In the genomic region with DNA sequence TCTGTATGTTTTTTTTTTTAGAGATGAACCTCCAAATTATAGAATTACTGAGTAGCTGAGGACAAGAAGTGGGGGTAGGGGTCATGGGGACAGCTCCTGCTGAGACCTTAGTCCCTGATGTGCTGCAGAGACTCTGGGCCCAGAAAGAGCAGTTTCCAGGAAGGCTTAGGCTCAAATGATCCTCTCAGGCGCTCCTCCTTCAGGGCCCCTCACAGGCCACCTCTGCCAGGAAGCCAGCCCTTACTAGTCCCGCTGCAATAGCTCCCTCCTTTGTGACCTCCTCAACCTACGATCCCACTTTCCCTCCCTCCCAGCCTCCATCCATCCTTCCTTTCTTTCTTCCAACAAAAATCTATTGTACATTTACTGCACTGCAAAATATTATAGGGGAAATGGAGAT, we compare ENCODE assay signal across 16 cellular contexts. TPM values are rescaled to one million over a fixed set of nuclear protein-coding genes. Genes with fewer than 3 reads are reported as not detected.
DNase-seq lines count a peak whose midpoint lies in the region; ATAC-seq and TF ChIP-seq lines count a peak whose summit lies in the region.
"Had no signal": no experiment of that assay in that cellular context is flagged by ENCODE, and none has a peak within 500 bp of the region (broad histone marks: within the 10 kb centered on the region; RNA-seq: fewer than 3 reads in every experiment).

No MANE protein-coding gene starts in this region.

- no peaks in the 10 kb centered on the region for H3K9me3 ChIP-seq in thoracic aorta
- H3K9me3 ChIP-seq: SK-N-SH had no signal

- no peaks in the 10 kb centered on the region for H4K20me1 ChIP-seq in GM23338 (replicated peaks; ENCODE audit: insufficient read depth)

- in situ Hi-C loops in SK-MEL-5 (cut with HindIII; ENCODE audit: low pct_unique_long_range_greater_than_20kb, low sequenced_read_pairs) = no loop called here

- H3K9me3 Mint-ChIP-seq in GM23338 = no peaks in the 10 kb centered on the region; the same call in 2 of the 3 replicates
- peaks cover 2% of the 10 kb centered on the region for H3K9me3 Mint-ChIP-seq in nephron
- no peaks in the 10 kb centered on the region for H3K9me3 Mint-ChIP-seq in activated CD8-positive, alpha-beta memory T cell treated with anti-CD3 and anti-CD28 coated beads, Interleukin-2, amount 10 ng/mL, durations not matched to agents 7 days and 5 days (ENCODE audit: low read depth)
- H3K9me3 Mint-ChIP-seq: CD8-positive, alpha-beta memory T cell had no signal

- H3K27ac ChIP-seq in GM23338 (ENCODE audit: low read depth) (no peak overlapping the region), thoracic aorta (peak overlapping the region; percentile 59 to 95)

- H3K27ac Mint-ChIP-seq in GM23338 (no peak overlapping the region), nephron (peak overlapping the region; percentile 60 to 87 (median 86))
- no peak overlapping the region for H3K27ac Mint-ChIP-seq in activated CD8-positive, alpha-beta memory T cell treated with anti-CD3 and anti-CD28 coated beads, Interleukin-2, amount 10 ng/mL, durations not matched to agents 7 days and 5 days

- H3K4me3 Mint-ChIP-seq in GM23338 = no peak overlapping the region; the same call in 2 of the 3 replicates
- peak overlapping the region in 1 of 3 experiments; percentile 19 for H3K4me3 Mint-ChIP-seq in nephron
- H3K4me3 Mint-ChIP-seq in activated CD8-positive, alpha-beta memory T cell treated with anti-CD3 and anti-CD28 coated beads, Interleukin-2, amount 10 ng/mL, durations not matched to agents 7 days and 5 days = no peak overlapping the region
- H3K4me3 Mint-ChIP-seq: CD8-positive, alpha-beta memory T cell had no signal

- H3K4me3 ChIP-seq in GM23338 (no peak overlapping the region), thoracic aorta (no peak overlapping the region)

- H2AFZ ChIP-seq in GM23338 = peak overlapping the region; percentile 93; the same call in 1 of the 2 replicates

- no peaks in the 10 kb centered on the region for H3K4me1 ChIP-seq in GM23338 (ENCODE audit: insufficient read depth)
- peaks cover 45 to 84% of the 10 kb centered on the region in 2 donors for H3K4me1 ChIP-seq in thoracic aorta (ENCODE audit: control insufficient read depth in 1 of 2, low read depth in 2 of 2)

- H3K27me3 ChIP-seq in GM23338 (ENCODE audit: insufficient read depth) = no peaks in the 10 kb centered on the region
- no peaks in the 10 kb centered on the region for H3K27me3 ChIP-seq in thoracic aorta (replicated peaks; ENCODE audit: insufficient read depth)

- H3K27me3 Mint-ChIP-seq in GM23338 (ENCODE audit: insufficient read depth, low read depth, poor library complexity) (peaks cover 6% of the 10 kb centered on the region), nephron (ENCODE audit: low read depth) (peaks cover 4% of the 10 kb centered on the region)
- no peaks in the 10 kb centered on the region for H3K27me3 Mint-ChIP-seq in activated CD8-positive, alpha-beta memory T cell treated with anti-CD3 and anti-CD28 coated beads, Interleukin-2, amount 10 ng/mL, durations not matched to agents 7 days and 5 days
- H3K27me3 Mint-ChIP-seq: CD8-positive, alpha-beta memory T cell had no signal

- ATAC-seq in GM23338 (peak; percentile 68), thoracic aorta (ENCODE audit: insufficient number of reproducible peaks, low FRiP score, low read depth) (no peak)
- no peak for ATAC-seq in activated CD8-positive, alpha-beta memory T cell treated with anti-CD3 and anti-CD28 coated beads, Interleukin-2, amount 10 ng/mL, durations not matched to agents 7 days and 5 days

- no peak for TF ChIP-seq CTCF in GM23338 (conservative IDR thresholded peaks at IDR 0.05; ENCODE audit: low read depth in 2 of 2)
- TF ChIP-seq CTCF in nephron (IDR thresholded peaks at IDR 0.05; ENCODE audit: unreplicated experiment in 3 of 3) = no peak
- TF ChIP-seq CTCF in thoracic aorta (IDR thresholded peaks at IDR 0.05) = no peak

- peaks cover 10% of the 10 kb centered on the region for H3K4me1 Mint-ChIP-seq in GM23338
- peaks cover 50% of the 10 kb centered on the region for H3K4me1 Mint-ChIP-seq in nephron
- peaks cover 16% of the 10 kb centered on the region for H3K4me1 Mint-ChIP-seq in activated CD8-positive, alpha-beta memory T cell treated with anti-CD3 and anti-CD28 coated beads, Interleukin-2, amount 10 ng/mL, durations not matched to agents 7 days and 5 days
- H3K4me1 Mint-ChIP-seq: CD8-positive, alpha-beta memory T cell had no signal

- H3K36me3 Mint-ChIP-seq in GM23338 (ENCODE audit: low read depth) (no peaks in the 10 kb centered on the region), nephron (ENCODE audit: low read depth) (no peaks in the 10 kb centered on the region)
- no peaks in the 10 kb centered on the region for H3K36me3 Mint-ChIP-seq in activated CD8-positive, alpha-beta memory T cell treated with anti-CD3 and anti-CD28 coated beads, Interleukin-2, amount 10 ng/mL, durations not matched to agents 7 days and 5 days
- H3K36me3 Mint-ChIP-seq: CD8-positive, alpha-beta memory T cell had no signal

- H3K4me2 ChIP-seq in GM23338 = no peak overlapping the region
- H3K4me2 ChIP-seq: SK-N-SH had no signal

- CTCF ChIA-PET in activated CD8-positive, alpha-beta memory T cell treated with anti-CD3 and anti-CD28 coated beads, Interleukin-2, amount 10 ng/mL, durations not matched to agents 7 days and 5 days (lab: Charles Lee) = interaction anchor here (1.5 kb wide), 1 partner anchor 19 kb away, joined by 5 read pairs; no protein-coding TSS in a partner anchor

- H3K79me2 ChIP-seq in GM23338 (replicated peaks; ENCODE audit: insufficient read depth) = no peaks in the 10 kb centered on the region

- no peaks in the 10 kb centered on the region for H3F3A ChIP-seq in GM23338 (replicated peaks; ENCODE audit: low read depth)

- no peaks in the 10 kb centered on the region for H3K9me2 ChIP-seq in GM23338 (ENCODE audit: insufficient read depth)
- H3K9me2 ChIP-seq: SK-N-SH had no signal

- DNase-seq in GM23338 (ENCODE audit: low spot score) (peak; percentile 34), SK-MEL-5 (ENCODE audit: low read depth, low spot score) (peak; percentile 5), thoracic aorta (ENCODE audit: low spot score) (no peak), COLO668 (lab: John Stamatoyannopoulos, UW; ENCODE audit: unreplicated experiment) (no peak)
- DNase-seq in activated CD8-positive, alpha-beta memory T cell treated with anti-CD3 and anti-CD28 coated beads, Interleukin-2, amount 10 ng/mL, durations not matched to agents 7 days and 5 days = no peak
- no peak for DNase-seq in activated naive CD4-positive, alpha-beta T cell treated with Interleukin-2 at 50 U/mL for 16 hours
- DNase-seq: ACHN; C1 segment of cervical spinal cord; CD8-positive, alpha-beta memory T cell; HCEC 1CT; NCI-H1105; NCI-H446 treated with DMSO at 0.1 percent for 48 hours; NK-92 treated with Interleukin-12 subunit alpha and Interleukin-12 subunit beta, amount 100 ng/mL, for 24 hours; Right ventricle myocardium superior; SK-N-SH had no signal

- H3K36me3 ChIP-seq in GM23338 (ENCODE audit: insufficient read depth) (no peaks in the 10 kb centered on the region), thoracic aorta (no peaks in the 10 kb centered on the region)

TF ChIP-seq in GM23338, 12 proteins besides CTCF, POLR2A, EP300 and RAD21:
- TF ChIP-seq EZH2phosphoT487 (IDR thresholded peaks at IDR 0.05; ENCODE audit: unreplicated experiment) = no peak
- TF ChIP-seq STAT1 (IDR thresholded peaks at IDR 0.05; ENCODE audit: unreplicated experiment) = no peak
- TF ChIP-seq JUNB (IDR thresholded peaks at IDR 0.05; ENCODE audit: unreplicated experiment) = no peak
- TF ChIP-seq, protein P1, sequence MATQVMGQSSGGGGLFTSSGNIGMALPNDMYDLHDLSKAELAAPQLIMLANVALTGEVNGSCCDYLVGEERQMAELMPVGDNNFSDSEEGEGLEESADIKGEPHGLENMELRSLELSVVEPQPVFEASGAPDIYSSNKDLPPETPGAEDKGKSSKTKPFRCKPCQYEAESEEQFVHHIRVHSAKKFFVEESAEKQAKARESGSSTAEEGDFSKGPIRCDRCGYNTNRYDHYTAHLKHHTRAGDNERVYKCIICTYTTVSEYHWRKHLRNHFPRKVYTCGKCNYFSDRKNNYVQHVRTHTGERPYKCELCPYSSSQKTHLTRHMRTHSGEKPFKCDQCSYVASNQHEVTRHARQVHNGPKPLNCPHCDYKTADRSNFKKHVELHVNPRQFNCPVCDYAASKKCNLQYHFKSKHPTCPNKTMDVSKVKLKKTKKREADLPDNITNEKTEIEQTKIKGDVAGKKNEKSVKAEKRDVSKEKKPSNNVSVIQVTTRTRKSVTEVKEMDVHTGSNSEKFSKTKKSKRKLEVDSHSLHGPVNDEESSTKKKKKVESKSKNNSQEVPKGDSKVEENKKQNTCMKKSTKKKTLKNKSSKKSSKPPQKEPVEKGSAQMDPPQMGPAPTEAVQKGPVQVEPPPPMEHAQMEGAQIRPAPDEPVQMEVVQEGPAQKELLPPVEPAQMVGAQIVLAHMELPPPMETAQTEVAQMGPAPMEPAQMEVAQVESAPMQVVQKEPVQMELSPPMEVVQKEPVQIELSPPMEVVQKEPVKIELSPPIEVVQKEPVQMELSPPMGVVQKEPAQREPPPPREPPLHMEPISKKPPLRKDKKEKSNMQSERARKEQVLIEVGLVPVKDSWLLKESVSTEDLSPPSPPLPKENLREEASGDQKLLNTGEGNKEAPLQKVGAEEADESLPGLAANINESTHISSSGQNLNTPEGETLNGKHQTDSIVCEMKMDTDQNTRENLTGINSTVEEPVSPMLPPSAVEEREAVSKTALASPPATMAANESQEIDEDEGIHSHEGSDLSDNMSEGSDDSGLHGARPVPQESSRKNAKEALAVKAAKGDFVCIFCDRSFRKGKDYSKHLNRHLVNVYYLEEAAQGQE (IDR thresholded peaks at IDR 0.05; ENCODE audit: unreplicated experiment) = no peak
- TF ChIP-seq CREB1 (CRISPR knock-in tag; IDR thresholded peaks at IDR 0.05; ENCODE audit: low read depth) = no peak
- TF ChIP-seq ZNF114 (CRISPR knock-in tag; IDR thresholded peaks at IDR 0.05) = no peak

RNA-seq across cellular contexts. Expression of a gene that starts 24.6 kb away (rescaled TPM):
- total RNA-seq in GM23338 (2014; rRNA removed; shearing (Covaris generic)) = not detected in 2 replicates
- polyA plus RNA-seq in GM23338 (2016; fragmentation: Nextera tagmentation; extraction: Ambion mirVana) = not detected in 2 replicates
- not detected in 2 replicates for total RNA-seq in SK-MEL-5 (2014; rRNA removed; shearing (Covaris generic))
- polyA plus RNA-seq in SK-MEL-5 (2015; cell fraction: cytosol; rRNA removed) = not detected in 2 replicates
- polyA plus RNA-seq in SK-MEL-5 (2015; cell fraction: nucleus; rRNA removed) = not detected in 2 replicates
- total RNA-seq in thoracic aorta = 1 to 10 TPM in 1 of 2 donors, under 1 TPM in 1; 0.41 to 1.6 TPM
- total RNA-seq in activated CD8-positive, alpha-beta memory T cell treated with anti-CD3 and anti-CD28 coated beads, Interleukin-2, amount 10 ng/mL, durations not matched to agents 7 days and 5 days = not detected
- total RNA-seq: CD8-positive, alpha-beta memory T cell had no signal
- polyA plus RNA-seq: CD8-positive, alpha-beta memory T cell; SK-N-SH had no signal

Comparison
In these comparisons a context has a peak if more than half of its experiments do, and no peak if none do; other contexts are left out.
1. DNase-seq: peak in GM23338 (single experiment) and SK-MEL-5 (single experiment); none in thoracic aorta (single experiment), activated CD8-positive, alpha-beta memory T cell treated with anti-CD3 and anti-CD28 coated beads, Interleukin-2, amount 10 ng/mL, durations not matched to agents 7 days and 5 days (single experiment), COLO668 (single experiment) and activated naive CD4-positive, alpha-beta T cell treated with Interleukin-2 at 50 U/mL for 16 hours (single experiment).
2. H3K27ac Mint-ChIP-seq: peak in nephron (3 of 3); none in GM23338 (single experiment) and activated CD8-positive, alpha-beta memory T cell treated with anti-CD3 and anti-CD28 coated beads, Interleukin-2, amount 10 ng/mL, durations not matched to agents 7 days and 5 days (single experiment).